ENCODE assay signal across 16 cellular contexts in the genomic region with DNA sequence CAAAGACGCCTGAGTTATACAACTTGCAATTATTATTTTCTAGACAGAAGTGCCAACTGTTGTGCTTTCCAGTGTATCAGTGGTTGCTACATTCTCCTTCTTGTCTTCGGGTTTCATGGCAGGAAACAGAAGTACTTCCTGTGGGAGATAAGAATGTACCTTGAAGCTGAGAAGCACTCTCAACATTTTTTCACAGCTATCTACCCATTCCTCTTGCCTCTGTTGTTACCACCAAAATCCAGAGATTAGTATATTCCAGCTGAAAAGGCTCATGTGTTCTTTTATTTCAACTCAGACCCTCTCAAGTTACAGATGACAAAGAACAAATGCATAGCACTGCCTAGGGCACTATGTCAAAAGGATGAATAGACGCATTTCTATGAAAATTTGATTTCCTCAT. TPM values are rescaled to one million over a fixed set of nuclear protein-coding genes. Genes with fewer than 3 reads are reported as not detected.
DNase-seq lines count a peak whose midpoint lies in the region; ATAC-seq, FAIRE-seq and TF ChIP-seq lines count a peak whose summit lies in the region.
"Had no signal": no experiment of that assay in that cellular context is flagged by ENCODE, and none has a peak within 500 bp of the region (broad histone marks: within the 10 kb centered on the region; RNA-seq: fewer than 3 reads in every experiment).

No MANE protein-coding gene starts in this region.

- peaks cover 26% of the 10 kb centered on the region for H3K4me1 ChIP-seq in CD8-positive, alpha-beta memory T cell (ENCODE audit: insufficient read depth, low read length)
- no peaks in the 10 kb centered on the region for H3K4me1 ChIP-seq in astrocyte (ENCODE audit: insufficient read depth, low read length)

- in situ Hi-C loops in SK-MEL-5 (cut with HindIII; ENCODE audit: low pct_unique_long_range_greater_than_20kb, low sequenced_read_pairs), result no loop called here

- peaks cover 20 to 75% (median 33%) of the 10 kb centered on the region in 3 donors for H3K36me3 Mint-ChIP-seq in CD8-positive, alpha-beta memory T cell
- peaks cover 35% of the 10 kb centered on the region for H3K36me3 Mint-ChIP-seq in astrocyte (ENCODE audit: low read depth, unreplicated experiment)
- peaks cover 4 to 71% (median 32%) of the 10 kb centered on the region in 3 donors for H3K36me3 Mint-ChIP-seq in naive thymus-derived CD8-positive, alpha-beta T cell

- H4K20me1 ChIP-seq in astrocyte (ENCODE audit: insufficient read depth, low read length), result no peaks in the 10 kb centered on the region

- H3K36me3 ChIP-seq in CD8-positive, alpha-beta memory T cell (ENCODE audit: insufficient read depth, low read length), result peaks cover 49% of the 10 kb centered on the region
- H3K36me3 ChIP-seq in astrocyte (ENCODE audit: insufficient read depth, low read length) (peaks cover 59% of the 10 kb centered on the region), H7 (replicated peaks; ENCODE audit: control insufficient read depth, insufficient read depth, low read length) (peaks cover 55% of the 10 kb centered on the region)

- no peak for TF ChIP-seq CTCF in astrocyte (IDR thresholded peaks at IDR 0.05; ENCODE audit: insufficient read depth, low read depth, low read length)

- no peaks in the 10 kb centered on the region for H3K9me3 ChIP-seq in CD8-positive, alpha-beta memory T cell (ENCODE audit: low read length)
- no peaks in the 10 kb centered on the region for H3K9me3 ChIP-seq in astrocyte (ENCODE audit: insufficient read depth, low read depth, low read length)

- H3K4me3 ChIP-seq in CD8-positive, alpha-beta memory T cell (ENCODE audit: low read length), result no peak overlapping the region
- H3K4me3 ChIP-seq in astrocyte (ENCODE audit: insufficient read depth, low read depth, low read length) (no peak overlapping the region), H7 (ENCODE audit: insufficient read depth, low read depth, low read length) (no peak overlapping the region)

- POLR2A ChIA-PET in CD8-positive, alpha-beta memory T cell (lab: Charles Lee), result interaction anchor here (1.2 to 1.5 kb wide), 2 partner anchors 20 to 21 kb away, joined by 4 read pairs; partner anchors contain the start of genes KARS1 and TERF2IP
- POLR2A ChIA-PET in naive thymus-derived CD8-positive, alpha-beta T cell (lab: Charles Lee), result interaction anchor here (1.3 to 2.5 kb wide), 2 partner anchors 14 to 19 kb away, joined by 3 to 11 read pairs; partner anchors contain the start of genes KARS1 and TERF2IP

- H3K9ac ChIP-seq in astrocyte (ENCODE audit: low read length), result no peak overlapping the region

- H3K27ac ChIP-seq in CD8-positive, alpha-beta memory T cell (ENCODE audit: low read depth, low read length), result no peak overlapping the region
- no peak overlapping the region for H3K27ac ChIP-seq in astrocyte (ENCODE audit: low read depth, low read length)

- peak in 1 of 5 donors; percentile 25 for DNase-seq in CD8-positive, alpha-beta memory T cell
- DNase-seq in SK-MEL-5 (ENCODE audit: low read depth, low spot score) (peak; percentile 60), astrocyte (ENCODE audit: low read depth) (peak; percentile 18), H7 (no peak)
- no peak for DNase-seq in naive thymus-derived CD8-positive, alpha-beta T cell
- DNase-seq: activated effector memory CD4-positive, alpha-beta T cell treated with anti-CD3 and anti-CD28 coated beads, Interleukin-2, amount 50 U/mL, for 16 hours; COR-L47; NCI-H1694; NCI-H774 had no signal

- H3K9me3 Mint-ChIP-seq in CD8-positive, alpha-beta memory T cell, result no peaks in the 10 kb centered on the region
- H3K9me3 Mint-ChIP-seq in astrocyte (ENCODE audit: unreplicated experiment), result peaks cover 2% of the 10 kb centered on the region
- no peaks in the 10 kb centered on the region for H3K9me3 Mint-ChIP-seq in naive thymus-derived CD8-positive, alpha-beta T cell
- H3K9me3 Mint-ChIP-seq: WTC11 had no signal

- no peaks in the 10 kb centered on the region for H3K27me3 ChIP-seq in CD8-positive, alpha-beta memory T cell (ENCODE audit: insufficient read depth, low read length, poor library complexity, severe bottlenecking)
- H3K27me3 ChIP-seq in astrocyte (ENCODE audit: insufficient read depth, low read length) (no peaks in the 10 kb centered on the region), H7 (ENCODE audit: control insufficient read depth, insufficient read depth, low read length) (no peaks in the 10 kb centered on the region)

- no peak for FAIRE-seq in astrocyte (lab: Jason Lieb, UNC)
- FAIRE-seq: colon, islet of Langerhans had no signal

- ATAC-seq in naive thymus-derived CD8-positive, alpha-beta T cell, result no peak
- ATAC-seq in GM21447 (IDR thresholded peaks at IDR 0.05; ENCODE audit: unreplicated experiment) (no peak), HG03135 (IDR thresholded peaks at IDR 0.05; ENCODE audit: unreplicated experiment) (no peak)
- ATAC-seq: WTC11 had no signal

- peak overlapping the region; percentile 14 to 84 (median 56) for H3K4me3 Mint-ChIP-seq in CD8-positive, alpha-beta memory T cell
- no peak overlapping the region for H3K4me3 Mint-ChIP-seq in astrocyte (ENCODE audit: unreplicated experiment)
- peak overlapping the region in 7 of 10 donors; percentile 0 to 45 (median 13) for H3K4me3 Mint-ChIP-seq in naive thymus-derived CD8-positive, alpha-beta T cell
- H3K4me3 Mint-ChIP-seq: WTC11 had no signal

- CTCF ChIA-PET in CD8-positive, alpha-beta memory T cell (lab: Charles Lee), result interaction anchor here (0.9 kb wide), 1 partner anchor 21 kb away, joined by 3 read pairs; no protein-coding TSS in a partner anchor

- H3K4me1 Mint-ChIP-seq in CD8-positive, alpha-beta memory T cell, result peaks cover 38 to 58% (median 46%) of the 10 kb centered on the region in 3 donors
- peaks cover 7% of the 10 kb centered on the region for H3K4me1 Mint-ChIP-seq in astrocyte (ENCODE audit: low read depth, unreplicated experiment)
- peaks cover 20 to 39% (median 31%) of the 10 kb centered on the region in 4 donors for H3K4me1 Mint-ChIP-seq in naive thymus-derived CD8-positive, alpha-beta T cell
- H3K4me1 Mint-ChIP-seq: WTC11 had no signal

- H2AFZ ChIP-seq in astrocyte (ENCODE audit: low read depth, low read length), result no peak overlapping the region

- peak overlapping the region; percentile 75 to 98 (median 89) for H3K27ac Mint-ChIP-seq in CD8-positive, alpha-beta memory T cell
- H3K27ac Mint-ChIP-seq in astrocyte (ENCODE audit: unreplicated experiment), result no peak overlapping the region
- peak overlapping the region; percentile 57 to 91 (median 76) for H3K27ac Mint-ChIP-seq in naive thymus-derived CD8-positive, alpha-beta T cell
- H3K27ac Mint-ChIP-seq: WTC11 had no signal

- H3K79me2 ChIP-seq in astrocyte (ENCODE audit: insufficient read depth, low read length), result no peaks in the 10 kb centered on the region

- H3K4me2 ChIP-seq in astrocyte (ENCODE audit: low read length), result no peak overlapping the region

- H3K27me3 Mint-ChIP-seq in CD8-positive, alpha-beta memory T cell, result no peaks in the 10 kb centered on the region
- no peaks in the 10 kb centered on the region for H3K27me3 Mint-ChIP-seq in astrocyte (ENCODE audit: low read depth, unreplicated experiment)
- no peaks in the 10 kb centered on the region for H3K27me3 Mint-ChIP-seq in naive thymus-derived CD8-positive, alpha-beta T cell

RNA-seq across cellular contexts. Expression of gene ADAT1, which starts 4.8 kb away (rescaled TPM):
- 10 to 100 TPM; 57.9 to 59.8 TPM for total RNA-seq in CD8-positive, alpha-beta memory T cell
- 70.5 TPM for polyA plus RNA-seq in CD8-positive, alpha-beta memory T cell
- total RNA-seq in SK-MEL-5 (2014; rRNA removed; shearing (Covaris generic)), result 56.3 and 78.9 TPM in 2 replicates
- polyA plus RNA-seq in SK-MEL-5 (2015; cell fraction: cytosol; rRNA removed), result 50.8 and 76.2 TPM in 2 replicates
- polyA plus RNA-seq in SK-MEL-5 (2015; cell fraction: nucleus; rRNA removed), result 117 TPM in 2 replicates
- total RNA-seq in astrocyte, result 37.4 and 37.9 TPM in 2 replicates
- 10 to 100 TPM; 66.6 to 69.6 TPM for total RNA-seq in naive thymus-derived CD8-positive, alpha-beta T cell
- 10 to 100 TPM; 35.0 to 41.5 (median 39.8) TPM for polyA plus RNA-seq in naive thymus-derived CD8-positive, alpha-beta T cell
- total RNA-seq in H7 (2014; rRNA removed; shearing (Covaris generic)), result 37.4 and 42.8 TPM in 2 replicates

RNA-seq across cellular contexts. Expression of gene KARS1, which starts 19.6 kb away (rescaled TPM):
- 100 to 1,000 TPM; 291 to 307 TPM for total RNA-seq in CD8-positive, alpha-beta memory T cell
- 258 TPM for polyA plus RNA-seq in CD8-positive, alpha-beta memory T cell
- 230 and 243 TPM in 2 replicates for total RNA-seq in SK-MEL-5 (2014; rRNA removed; shearing (Covaris generic))
- 152 and 155 TPM in 2 replicates for polyA plus RNA-seq in SK-MEL-5 (2015; cell fraction: cytosol; rRNA removed)
- 45.3 and 62.1 TPM in 2 replicates for polyA plus RNA-seq in SK-MEL-5 (2015; cell fraction: nucleus; rRNA removed)
- total RNA-seq in astrocyte, result 150 and 155 TPM in 2 replicates
- 100 to 1,000 TPM; 140 to 142 TPM for total RNA-seq in naive thymus-derived CD8-positive, alpha-beta T cell
- polyA plus RNA-seq in naive thymus-derived CD8-positive, alpha-beta T cell, result 100 to 1,000 TPM; 194 to 214 (median 209) TPM
- total RNA-seq in H7 (2014; rRNA removed; shearing (Covaris generic)), result 260 and 263 TPM in 2 replicates

RNA-seq across cellular contexts. Expression of gene TERF2IP, which starts 19.7 kb away (rescaled TPM):
- total RNA-seq in CD8-positive, alpha-beta memory T cell, result 10 to 100 TPM; 90.6 to 91.0 TPM
- 209 TPM for polyA plus RNA-seq in CD8-positive, alpha-beta memory T cell
- 36.3 and 41.9 TPM in 2 replicates for total RNA-seq in SK-MEL-5 (2014; rRNA removed; shearing (Covaris generic))
- 53.3 and 69.3 TPM in 2 replicates for polyA plus RNA-seq in SK-MEL-5 (2015; cell fraction: cytosol; rRNA removed)
- polyA plus RNA-seq in SK-MEL-5 (2015; cell fraction: nucleus; rRNA removed), result 24.1 and 25.7 TPM in 2 replicates
- total RNA-seq in astrocyte, result 57.4 and 65.7 TPM in 2 replicates
- total RNA-seq in naive thymus-derived CD8-positive, alpha-beta T cell, result 10 to 100 TPM; 89.8 to 92.1 TPM
- polyA plus RNA-seq in naive thymus-derived CD8-positive, alpha-beta T cell, result 100 to 1,000 TPM in 2 of 3 donors, 10 to 100 TPM in 1; 96.4 to 137 (median 125) TPM
- 17.5 and 25.5 TPM in 2 replicates for total RNA-seq in H7 (2014; rRNA removed; shearing (Covaris generic))

RNA-seq across cellular contexts. Expression of gene CPHXL2, which starts 49.0 kb away (rescaled TPM):
- not detected for total RNA-seq in CD8-positive, alpha-beta memory T cell
- polyA plus RNA-seq in CD8-positive, alpha-beta memory T cell, result not detected
- total RNA-seq in SK-MEL-5 (2014; rRNA removed; shearing (Covaris generic)), result not detected in 2 replicates
- not detected in 2 replicates for polyA plus RNA-seq in SK-MEL-5 (2015; cell fraction: cytosol; rRNA removed)
- not detected in 2 replicates for polyA plus RNA-seq in SK-MEL-5 (2015; cell fraction: nucleus; rRNA removed)
- not detected in 2 replicates for total RNA-seq in astrocyte
- not detected for total RNA-seq in naive thymus-derived CD8-positive, alpha-beta T cell
- not detected for polyA plus RNA-seq in naive thymus-derived CD8-positive, alpha-beta T cell
- total RNA-seq in H7 (2014; rRNA removed; shearing (Covaris generic)), result not detected in 2 replicates
- total RNA-seq: fibroblast of lung, mucosa of gallbladder, WTC11 had no signal
- polyA plus RNA-seq: fibroblast of lung had no signal

Comparison
In these comparisons a context has a peak if more than half of its experiments do, and no peak if none do; other contexts are left out.
1. DNase-seq: peak in SK-MEL-5 (single experiment) and astrocyte (single experiment); none in naive thymus-derived CD8-positive, alpha-beta T cell (0 of 10) and H7 (single experiment).